In genomic region chr16:11914210-11914758, GRCh38 we compare ENCODE assay signal across 8 cellular contexts. TPM values are rescaled to one million over a fixed set of nuclear protein-coding genes. Genes with fewer than 3 reads are reported as not detected.
DNase-seq lines count a peak whose midpoint lies in the region; ATAC-seq, FAIRE-seq and TF ChIP-seq lines count a peak whose summit lies in the region.

No MANE protein-coding gene starts in this region.

- H3K4me1 ChIP-seq in IMR-90 (ENCODE audit: control insufficient read depth, insufficient read depth, low read length) = peaks cover 19% of the 10 kb centered on the region
- peaks cover 24% of the 10 kb centered on the region for H3K4me1 ChIP-seq in mucosa of stomach (ENCODE audit: control insufficient read depth, insufficient read depth, low read length)

- H3K27ac ChIP-seq in IMR-90 (ENCODE audit: insufficient read depth, low read length) = peak overlapping the region; percentile 87

- H3K18ac ChIP-seq in IMR-90 (ENCODE audit: low read depth, low read length) = no peak overlapping the region; the same call in 1 of the 2 replicates

- no peak overlapping the region for H4K91ac ChIP-seq in IMR-90 (ENCODE audit: insufficient read depth, low read depth, low read length)

- H4K5ac ChIP-seq in IMR-90 (ENCODE audit: low read depth, low read length) = peak overlapping the region; percentile 5; the same call in 1 of the 2 replicates

- dilution Hi-C loops in IMR-90 (cut with HindIII; ENCODE audit: low sequenced_read_pairs, unreplicated experiment) = no loop called here

- POLR2A ChIA-PET in AG04449 (lab: Yijun Ruan, JAX) = interaction anchor here (1.3 kb wide), 1 partner anchor 17 kb away, joined by 3 read pairs; no protein-coding TSS in a partner anchor
- POLR2A ChIA-PET in IMR-90 (lab: Charles Lee; ENCODE audit: unreplicated experiment) = no interaction called here

- peak overlapping the region; percentile 81 for H3K4ac ChIP-seq in IMR-90 (ENCODE audit: low read depth, low read length)

- TF ChIP-seq POLR2A in IMR-90 (IDR thresholded peaks at IDR 0.05; ENCODE audit: low read depth, low read length) = no peak

- H2BK120ac ChIP-seq in IMR-90 (ENCODE audit: low read depth, low read length) = no peak overlapping the region

- no peak overlapping the region for H2BK20ac ChIP-seq in IMR-90 (ENCODE audit: low read depth, low read length)

- no peak for FAIRE-seq in frontal cortex (lab: Jason Lieb, UNC)

- H3K9ac ChIP-seq in IMR-90 (ENCODE audit: low read depth, low read length) (peak overlapping the region; percentile 78), mucosa of stomach (ENCODE audit: low read length) (peak overlapping the region; percentile 67)

- no peak for TF ChIP-seq RAD21 in IMR-90 (IDR thresholded peaks at IDR 0.05; ENCODE audit: low read length)

- H3K4me3 ChIP-seq in AG04449 (ENCODE audit: low read depth, low read length) (peak overlapping the region; percentile 89), IMR-90 (ENCODE audit: insufficient read depth, low read depth, low read length) (peak overlapping the region; percentile 94), cardiac fibroblast (replicated peaks in 1 of 2; ENCODE audit: low read depth in 2 of 2, low read length in 2 of 2) (peak overlapping the region; percentile 72 to 90), mucosa of stomach (ENCODE audit: low read length) (peak overlapping the region; percentile 48)

- H3K9me3 ChIP-seq in IMR-90 (ENCODE audit: control insufficient read depth, insufficient read depth, low read length) (no peaks in the 10 kb centered on the region), mucosa of stomach (ENCODE audit: control insufficient read depth, low read length) (no peaks in the 10 kb centered on the region)

- DNase-seq in AG04449 (ENCODE audit: low read depth, low spot score) (no peak), IMR-90 (no peak), cardiac fibroblast (ENCODE audit: low read depth in 2 of 2) (no peak), posterior cingulate gyrus (no peak), frontal cortex (ENCODE audit: low spot score in 2 of 2) (no peak), anterior cingulate cortex (lab: John Stamatoyannopoulos, UW) (no peak)

- H2BK5ac ChIP-seq in IMR-90 (ENCODE audit: low read depth, low read length, poor library complexity, severe bottlenecking) = peak overlapping the region; percentile 48

- WGBS in IMR-90 (ENCODE audit: extremely low coverage in 2 of 2, insufficient read length in 1 of 2), 2 experiments = 0% methylated on average over 1 of the region's 12 CpGs; no CpG with 5 or more reads in 1 of the 2 experiments

- 0 out of 2 replicates have a peak overlapping the region, but pooled peaks have one; percentile 22 for H2AK5ac ChIP-seq in IMR-90 (ENCODE audit: low read depth, low read length)

- peak overlapping the region; percentile 97 for H2AFZ ChIP-seq in IMR-90 (replicated peaks; ENCODE audit: low read length, poor library complexity)

- no TSS peak for BruUV-seq in IMR-90 (replicated peaks; lab: Mats Ljungman, UMichigan)

- peaks cover 0 to 45% of the 10 kb centered on the region in 2 experiments; a peak in 3 of 4 replicates for H3K79me1 ChIP-seq in IMR-90 (ENCODE audit: low read depth in 1 of 2, low read length in 2 of 2)

- H3K23ac ChIP-seq in IMR-90 (ENCODE audit: low read depth, low read length) = peak overlapping the region; percentile 95; the same call in 1 of the 2 replicates

- H3K36me3 ChIP-seq in IMR-90 (ENCODE audit: control insufficient read depth, insufficient read depth, low read length) = peaks cover 2% of the 10 kb centered on the region; the same call in 1 of the 2 replicates
- H3K36me3 ChIP-seq in mucosa of stomach (ENCODE audit: control insufficient read depth, insufficient read depth, low read length) = no peaks in the 10 kb centered on the region

- peak overlapping the region; percentile 53 to 58; a peak in 2 of 4 replicates for H4K8ac ChIP-seq in IMR-90 (ENCODE audit: low read depth in 2 of 2, low read length in 2 of 2)

- intact Hi-C loops in IMR-90 (cut with micrococcal nuclease) (loop anchor here (5.0 kb wide), 2 partner anchors 63 to 103 kb away; partner anchors contain the start of gene SNX29), posterior cingulate gyrus (cut with DNase I) (loop anchor here (10.0 kb wide), 1 partner anchor 61 kb away; the partner anchor contains the start of gene SNX29)

- no peaks in the 10 kb centered on the region; the same call in 1 of the 2 replicates for H3K27me3 ChIP-seq in IMR-90 (ENCODE audit: control insufficient read depth, insufficient read depth, low read length)
- H3K27me3 ChIP-seq in mucosa of stomach (ENCODE audit: control insufficient read depth, insufficient read depth, low read length) = no peaks in the 10 kb centered on the region

- TF ChIP-seq CTCF in AG04449 (IDR thresholded peaks at IDR 0.05; ENCODE audit: insufficient read depth, low read length, missing control alignments) (no peak), IMR-90 (conservative IDR thresholded peaks at IDR 0.05; ENCODE audit: low read depth, low read length) (no peak), cardiac fibroblast (IDR thresholded peaks at IDR 0.05; ENCODE audit: low read depth, low read length) (no peak)

- in situ Hi-C loops in IMR-90 (cut with MboI; ENCODE audit: low sequenced_read_pairs) = no loop called here

- H3K14ac ChIP-seq in IMR-90 (replicated peaks; ENCODE audit: low read depth, low read length) = peak overlapping the region; percentile 80

- ATAC-seq in IMR-90 (ENCODE audit: low read depth) (no peak), GM18520 (IDR thresholded peaks at IDR 0.05; ENCODE audit: unreplicated experiment) (no peak)

- peaks cover 56% of the 10 kb centered on the region for H4K20me1 ChIP-seq in IMR-90 (ENCODE audit: insufficient read depth, low read length)

- CTCF ChIA-PET in AG04449 (lab: Yijun Ruan, JAX) = interaction anchor here (0.5 to 1.3 kb wide), 3 partner anchors 18 to 153 kb away, joined by 3 to 4 read pairs (median 4); no protein-coding TSS in a partner anchor
- CTCF ChIA-PET in IMR-90 (lab: Yijun Ruan, JAX) = no interaction called here

- no peak overlapping the region for H2BK15ac ChIP-seq in IMR-90 (ENCODE audit: low read depth, low read length)

- peak overlapping the region; percentile 90 for H2AK9ac ChIP-seq in IMR-90 (replicated peaks; ENCODE audit: low read depth, low read length, poor library complexity)

- H3K4me2 ChIP-seq in IMR-90 (ENCODE audit: low read depth, low read length) = peak overlapping the region; percentile 97

- peaks cover 10% of the 10 kb centered on the region for H3K9me1 ChIP-seq in IMR-90 (ENCODE audit: insufficient read depth, low read length)

- peak overlapping the region; percentile 58 for H3K56ac ChIP-seq in IMR-90 (ENCODE audit: extremely low read depth, insufficient read depth, low read length)

TF ChIP-seq in IMR-90, 13 proteins besides CTCF, POLR2A, EP300 and RAD21:
- TF ChIP-seq NFE2L2 (IDR thresholded peaks at IDR 0.05; ENCODE audit: low read depth, low read length) (no peak), BHLHE40 (IDR thresholded peaks at IDR 0.05; ENCODE audit: low read depth, low read length) (no peak), CEBPB (IDR thresholded peaks at IDR 0.05; ENCODE audit: low read depth, low read length) (no peak), MAFK (IDR thresholded peaks at IDR 0.05; ENCODE audit: low read depth, low read length) (no peak), MXI1 (IDR thresholded peaks at IDR 0.05; ENCODE audit: borderline replicate concordance, low read depth, low read length) (no peak), SMC3 (IDR thresholded peaks at IDR 0.05; ENCODE audit: low read depth, low read length) (no peak), ELK1 (IDR thresholded peaks at IDR 0.05; ENCODE audit: borderline replicate concordance, low read depth, low read length) (no peak), RFX5 (IDR thresholded peaks at IDR 0.05; ENCODE audit: low read depth, low read length) (no peak), FOS (IDR thresholded peaks at IDR 0.05; ENCODE audit: low read depth, low read length) (no peak), RCOR1 (IDR thresholded peaks at IDR 0.05; ENCODE audit: insufficient replicate concordance, low read length) (no peak), MAZ (IDR thresholded peaks at IDR 0.05; ENCODE audit: borderline replicate concordance, low read depth, low read length) (no peak), CHD1 (IDR thresholded peaks at IDR 0.05; ENCODE audit: low read depth, low read length) (no peak)
- TF ChIP-seq, protein P1, sequence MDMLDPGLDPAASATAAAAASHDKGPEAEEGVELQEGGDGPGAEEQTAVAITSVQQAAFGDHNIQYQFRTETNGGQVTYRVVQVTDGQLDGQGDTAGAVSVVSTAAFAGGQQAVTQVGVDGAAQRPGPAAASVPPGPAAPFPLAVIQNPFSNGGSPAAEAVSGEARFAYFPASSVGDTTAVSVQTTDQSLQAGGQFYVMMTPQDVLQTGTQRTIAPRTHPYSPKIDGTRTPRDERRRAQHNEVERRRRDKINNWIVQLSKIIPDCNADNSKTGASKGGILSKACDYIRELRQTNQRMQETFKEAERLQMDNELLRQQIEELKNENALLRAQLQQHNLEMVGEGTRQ (IDR thresholded peaks at IDR 0.05; ENCODE audit: low read depth, low read length) = no peak

RNA-seq across cellular contexts. Expression of gene GSPT1, which starts 1.5 kb away (rescaled TPM):
- total RNA-seq in IMR-90 (2012; rRNA removed) (84.8 and 121 TPM in 2 replicates), frontal cortex (59.9 TPM)
- 68.8 and 76.3 TPM in 2 replicates for polyA plus RNA-seq in IMR-90 (2012; rRNA removed)
- polyA plus RNA-seq in IMR-90 (2012; cell fraction: cytosol; rRNA removed) = 7.5 and 16.8 TPM in 2 replicates
- 6.0 and 42.6 TPM in 2 replicates for polyA plus RNA-seq in IMR-90 (2012; cell fraction: nucleus; rRNA removed; ENCODE audit: low replicate concordance)

RNA-seq across cellular contexts. Expression of gene NPIPB2, which starts 27.6 kb away (rescaled TPM):
- 1.4 and 2.2 TPM in 2 replicates for total RNA-seq in IMR-90 (2012; rRNA removed)
- polyA plus RNA-seq in IMR-90 (2012; rRNA removed) = 7.7 and 13.4 TPM in 2 replicates
- 0.05 and 2.4 TPM in 2 replicates for polyA plus RNA-seq in IMR-90 (2012; cell fraction: cytosol; rRNA removed)
- 15.8 and 57.1 TPM in 2 replicates for polyA plus RNA-seq in IMR-90 (2012; cell fraction: nucleus; rRNA removed; ENCODE audit: low replicate concordance)
- 4.9 TPM for total RNA-seq in frontal cortex

RNA-seq across cellular contexts. Expression of gene TNFRSF17, which starts 50.7 kb away (rescaled TPM):
- total RNA-seq in IMR-90 (2012; rRNA removed) (not detected in 2 replicates), frontal cortex (2.0 TPM)
- not detected in 2 replicates for polyA plus RNA-seq in IMR-90 (2012; rRNA removed)
- not detected in 2 replicates for polyA plus RNA-seq in IMR-90 (2012; cell fraction: cytosol; rRNA removed)
- not detected in 2 replicates for polyA plus RNA-seq in IMR-90 (2012; cell fraction: nucleus; rRNA removed; ENCODE audit: low replicate concordance)
